ENCODE assay signal across 17 cellular contexts in the genomic region with DNA sequence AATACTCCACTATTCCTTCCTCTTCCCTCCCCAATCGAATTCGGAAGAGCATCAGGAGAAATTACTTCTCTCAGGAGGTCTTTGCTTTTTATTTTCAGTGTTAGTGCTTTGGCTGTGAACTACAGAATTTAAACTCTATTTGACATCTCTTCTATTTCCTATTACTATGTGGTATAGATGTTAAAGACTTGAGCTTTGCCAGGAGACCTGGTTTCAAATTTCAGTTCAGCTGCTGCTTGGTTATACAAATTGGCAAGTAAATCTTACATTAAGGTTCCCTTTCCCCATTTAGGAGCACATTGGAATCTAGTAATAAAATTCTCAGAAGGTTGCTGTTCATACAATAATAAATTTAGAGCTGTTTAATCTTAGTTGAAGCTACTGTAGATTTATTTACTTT. TPM values are rescaled to one million over a fixed set of nuclear protein-coding genes. Genes with fewer than 3 reads are reported as not detected.
DNase-seq lines count a peak whose midpoint lies in the region; ATAC-seq and TF ChIP-seq lines count a peak whose summit lies in the region.
"Had no signal": no experiment of that assay in that cellular context is flagged by ENCODE, and none has a peak within 500 bp of the region (broad histone marks: within the 10 kb centered on the region; RNA-seq: fewer than 3 reads in every experiment).

No MANE protein-coding gene starts in this region.

- H3K9me3 ChIP-seq in ovary = no peaks in the 10 kb centered on the region
- H3K9me3 ChIP-seq: stomach had no signal

- H3K4me1 ChIP-seq in ovary (ENCODE audit: insufficient read depth) = peaks cover 3% of the 10 kb centered on the region

- H3K27me3 Mint-ChIP-seq in activated T-helper 17 cell treated with anti-CD3 and anti-CD28 coated beads, Interleukin-2, amount 50 U/mL, for 72 hours = no peaks in the 10 kb centered on the region
- H3K27me3 Mint-ChIP-seq: activated CD4-positive, alpha-beta T cell treated with anti-CD3 and anti-CD28 coated beads, Interleukin-2, amount 10 ng/mL, durations not matched to agents 7 days and 5 days; effector memory CD8-positive, alpha-beta T cell had no signal

- intact Hi-C loops in ovary (cut with DNase I) (no loop called here), cardiac septum (cut with DNase I) (no loop called here)

- TF ChIP-seq CTCF in ovary (IDR thresholded peaks at IDR 0.05) = no peak

- no peaks in the 10 kb centered on the region for H3K9me3 Mint-ChIP-seq in activated T-helper 17 cell treated with anti-CD3 and anti-CD28 coated beads, Interleukin-2, amount 50 U/mL, for 72 hours
- H3K9me3 Mint-ChIP-seq: activated CD4-positive, alpha-beta T cell treated with anti-CD3 and anti-CD28 coated beads, Interleukin-2, amount 10 ng/mL, durations not matched to agents 7 days and 5 days; effector memory CD8-positive, alpha-beta T cell had no signal

- TF ChIP-seq EP300 in ovary (IDR thresholded peaks at IDR 0.05) = no peak

- H3K27me3 ChIP-seq in ovary = no peaks in the 10 kb centered on the region
- H3K27me3 ChIP-seq: stomach had no signal

- peak; percentile 9 for DNase-seq in NCI-H2171 treated with DMSO at 0.1 percent for 48 hours (lab: John Stamatoyannopoulos, UW)
- no peak for DNase-seq in NCI-H2171 (lab: John Stamatoyannopoulos, UW)
- peak; percentile 60 for DNase-seq in LHCN-M2 (ENCODE audit: low read depth)
- DNase-seq in astrocyte of the hippocampus (ENCODE audit: low read depth, low spot score) = peak; percentile 25
- DNase-seq in myocyte (ENCODE audit: low read depth) = peak; percentile 42
- DNase-seq in ovary = no peak
- DNase-seq in cardiac septum (ENCODE audit: low spot score) = no peak
- DNase-seq: 8988T; activated CD4-positive, alpha-beta T cell treated with anti-CD3 and anti-CD28 coated beads, Interleukin-2, amount 10 ng/mL, durations not matched to agents 7 days and 5 days; activated T-cell treated with anti-CD3 and anti-CD28 coated beads for 4 hours; effector memory CD8-positive, alpha-beta T cell; hypothalamus; midbrain; NCI-H1694 treated with DMSO at 0.1 percent for 48 hours; right cardiac atrium; stomach had no signal

- H3K27ac Mint-ChIP-seq in activated T-helper 17 cell treated with anti-CD3 and anti-CD28 coated beads, Interleukin-2, amount 50 U/mL, for 72 hours = no peak overlapping the region
- H3K27ac Mint-ChIP-seq: activated CD4-positive, alpha-beta T cell treated with anti-CD3 and anti-CD28 coated beads, Interleukin-2, amount 10 ng/mL, durations not matched to agents 7 days and 5 days had no signal

- no peak overlapping the region for H3K4me3 Mint-ChIP-seq in activated T-helper 17 cell treated with anti-CD3 and anti-CD28 coated beads, Interleukin-2, amount 50 U/mL, for 72 hours
- H3K4me3 Mint-ChIP-seq: activated CD4-positive, alpha-beta T cell treated with anti-CD3 and anti-CD28 coated beads, Interleukin-2, amount 10 ng/mL, durations not matched to agents 7 days and 5 days; effector memory CD8-positive, alpha-beta T cell had no signal

- H3K36me3 ChIP-seq in ovary = no peaks in the 10 kb centered on the region

- no peak for TF ChIP-seq POLR2A in ovary (IDR thresholded peaks at IDR 0.05)

- no peak for ATAC-seq in activated T-helper 17 cell treated with anti-CD3 and anti-CD28 coated beads, Interleukin-2, amount 50 U/mL, for 72 hours (replicated peaks)
- ATAC-seq: effector memory CD8-positive, alpha-beta T cell had no signal

- 56 to 70% (median 63%) methylated on average over 2 of the region's 2 CpGs for WGBS in ovary, 3 donors

- H3K4me3 ChIP-seq in ovary = no peak overlapping the region
- H3K4me3 ChIP-seq: stomach had no signal

- H3K4me1 Mint-ChIP-seq in activated T-helper 17 cell treated with anti-CD3 and anti-CD28 coated beads, Interleukin-2, amount 50 U/mL, for 72 hours = peaks cover 34% of the 10 kb centered on the region

- peaks cover 83% of the 10 kb centered on the region for H3K36me3 Mint-ChIP-seq in activated T-helper 17 cell treated with anti-CD3 and anti-CD28 coated beads, Interleukin-2, amount 50 U/mL, for 72 hours (ENCODE audit: low read depth)

- no peak overlapping the region for H3K27ac ChIP-seq in ovary
- H3K27ac ChIP-seq: stomach had no signal

RNA-seq across cellular contexts. Expression of a gene that starts 13.1 kb away (rescaled TPM):
- total RNA-seq in LHCN-M2 (2014; rRNA removed) (91.8 and 102 TPM in 2 replicates), myocyte (42.0 and 126 TPM in 2 replicates), ovary (10 to 100 TPM; 37.3 to 63.3 (median 46.7) TPM), cardiac septum (14.3 TPM)
- 14.4 TPM for polyA plus RNA-seq in LHCN-M2 (2012)
- polyA plus RNA-seq in myocyte (2012) = 16.9 TPM
- 10 to 100 TPM; 27.2 to 33.1 TPM for polyA plus RNA-seq in ovary
- total RNA-seq in activated T-helper 17 cell treated with anti-CD3 and anti-CD28 coated beads, Interleukin-2, amount 50 U/mL, for 72 hours = 10 to 100 TPM; 98.7 to 99.6 TPM

Comparison
In these comparisons a context has a peak if more than half of its experiments do, and no peak if none do; other contexts are left out.
1. DNase-seq: peak in NCI-H2171 treated with DMSO at 0.1 percent for 48 hours (single experiment), LHCN-M2 (single experiment), astrocyte of the hippocampus (single experiment) and myocyte (single experiment); none in NCI-H2171 (single experiment), ovary (0 of 5) and cardiac septum (single experiment).